14 cellular contexts compared by ENCODE assay signal in the genomic region with DNA sequence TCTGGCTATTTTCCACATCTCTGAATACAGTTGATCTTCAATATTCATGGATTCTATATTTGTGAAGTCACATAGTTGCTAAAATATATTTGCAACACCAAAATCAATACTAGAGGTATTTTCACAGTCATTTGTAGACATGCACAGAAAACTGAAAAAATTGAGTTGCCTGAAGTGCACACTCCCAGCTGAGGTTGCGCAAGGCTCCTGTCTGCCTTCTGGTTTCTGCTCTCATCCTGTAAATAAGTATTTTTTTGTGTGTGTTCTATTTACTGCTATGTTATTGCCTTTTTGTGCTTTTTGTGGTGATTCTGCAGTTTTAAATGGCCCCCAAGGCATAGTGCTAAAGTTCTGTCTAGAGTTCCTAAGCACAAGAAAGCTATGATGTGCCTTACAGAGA.
"Had no signal": no experiment of that assay in that cellular context is flagged by ENCODE, and none has a peak within 500 bp of the region (broad histone marks: within the 10 kb centered on the region; RNA-seq: fewer than 3 reads in every experiment).

No MANE protein-coding gene starts in this region.

- H3K27ac ChIP-seq: brain microvascular endothelial cell, stomach, testis, upper lobe of left lung had no signal

- H3K4me1 ChIP-seq: stomach, testis, upper lobe of left lung had no signal

- H3K36me3 ChIP-seq: brain microvascular endothelial cell, stomach, upper lobe of left lung had no signal

- H3K4me3 ChIP-seq: stomach, testis, upper lobe of left lung had no signal

- H3K9me3 ChIP-seq: stomach, testis, upper lobe of left lung had no signal

- DNase-seq: activated CD4-positive, alpha-beta memory T cell treated with anti-CD3 and anti-CD28 coated beads, Interleukin-2, amount 10 ng/mL, durations not matched to agents 7 days and 5 days; activated CD4-positive, alpha-beta T cell treated with anti-CD3 and anti-CD28 coated beads for 1 hour; activated gamma-delta T cell treated with Interleukin-2 at 50 U/mL for 16 hours; activated naive CD8-positive, alpha-beta T cell treated with anti-CD3 and anti-CD28 coated beads for 36 hours; activated T-cell treated with anti-CD3 and anti-CD28 coated beads, Interleukin-2, amount 50 U/mL, for 48 hours; anterior cingulate cortex; brain microvascular endothelial cell; hypothalamus; kidney glomerular epithelial cell; stimulated activated CD4-positive, alpha-beta T cell treated with anti-CD3 and anti-CD28 coated beads, Interleukin-1b, Interleukin-23, amount 100 ng/mL, for 48 hours; stomach; T1000; testis; upper lobe of left lung had no signal

- H3K27me3 ChIP-seq: brain microvascular endothelial cell, stomach, testis, upper lobe of left lung had no signal
